8 cellular contexts compared by ENCODE assay signal in the genomic region with DNA sequence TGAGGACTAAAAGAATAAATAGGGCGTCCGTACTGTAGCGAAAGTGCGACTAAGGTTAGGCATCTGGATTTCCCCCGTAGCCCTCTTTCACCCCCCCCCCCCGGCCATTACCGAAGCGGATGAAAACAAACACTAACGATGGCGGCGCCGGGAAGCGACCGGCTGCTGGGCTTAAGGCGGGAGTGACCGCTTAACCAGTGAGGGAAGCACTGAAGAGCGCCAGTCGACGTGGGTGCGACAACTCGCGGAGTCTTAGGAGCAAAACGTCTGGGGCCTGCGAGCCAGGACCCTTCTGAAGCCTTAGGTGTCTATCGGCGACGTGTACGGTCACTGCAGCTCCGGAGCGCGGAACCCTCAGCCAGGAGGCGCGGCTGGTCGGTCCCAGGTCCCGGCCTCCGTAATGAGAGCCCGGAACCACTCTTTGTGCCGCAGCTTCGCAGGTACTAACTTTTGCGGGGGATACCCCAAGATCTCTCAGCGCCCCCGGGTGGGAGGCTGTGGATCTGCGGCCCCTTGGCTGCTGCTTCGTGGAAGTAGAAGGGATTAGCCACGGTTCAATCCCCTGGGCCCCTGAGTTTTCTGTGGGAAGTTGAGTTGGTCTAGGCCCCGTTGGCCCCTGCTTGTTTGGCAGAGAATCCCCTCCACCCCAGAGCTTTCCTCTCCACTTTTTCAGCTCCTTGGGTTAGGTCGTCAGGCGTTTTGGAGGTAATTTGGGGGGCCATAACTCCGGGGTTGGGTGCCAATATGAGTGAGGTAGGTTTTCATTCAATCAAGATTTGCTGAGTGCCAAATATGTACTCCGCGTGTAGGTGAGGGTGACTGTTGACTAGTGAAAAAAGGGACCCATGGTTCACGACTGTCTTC. TPM values are rescaled to one million over a fixed set of nuclear protein-coding genes. Genes with fewer than 3 reads are reported as not detected.
DNase-seq lines count a peak whose midpoint lies in the region; ATAC-seq and TF ChIP-seq lines count a peak whose summit lies in the region.

Gene ATG13 (plus strand): TSS at position 103 of the 864 bp plus-strand sequence. CDS start 26,739 bp downstream, outside the sequence.

- H3K27me3 ChIP-seq in aorta (ENCODE audit: control insufficient read depth in 1 of 2, insufficient read depth in 2 of 2, low read length in 1 of 2): no peaks in the 10 kb centered on the region

- ATAC-seq in HG02610 (IDR thresholded peaks at IDR 0.05; ENCODE audit: unreplicated experiment): peak; percentile 49
- ATAC-seq in aorta (ENCODE audit: low FRiP score): peak; percentile 94

- H3K4me1 ChIP-seq in aorta (ENCODE audit: control insufficient read depth in 1 of 2, insufficient read depth in 2 of 2, low read length in 2 of 2): peaks cover 0 to 2% of the 10 kb centered on the region in 2 donors

- H3K36me3 ChIP-seq in aorta (ENCODE audit: control insufficient read depth in 1 of 2, insufficient read depth in 2 of 2, low read length in 1 of 2): no peaks in the 10 kb centered on the region

- intact Hi-C loops in T-helper 2 cell treated with Interferon-gamma antibody and Interleukin-4, amounts not matched to agents 100 ng/mL and 5 ng/mL, for 36 hours (cut with micrococcal nuclease): loop anchor here (1.0 to 10.0 kb wide), 9 partner anchors 23 to 560 kb away; partner anchors contain the start of genes AMBRA1, ARFGAP2, ARHGAP1 and CKAP5
- intact Hi-C loops in aorta (cut with DNase I): loop anchor here in 1 of 2 donors (5.0 to 10.0 kb wide), 2 partner anchors 73 to 225 kb away; partner anchors contain the start of gene CHRM4

- H3K27ac ChIP-seq in aorta (ENCODE audit: low read depth in 1 of 2, low read length in 2 of 2): peak within 1 kb of the TSS; percentile 80 to 96

- TF ChIP-seq CTCF in GM12875 (IDR thresholded peaks at IDR 0.05; ENCODE audit: borderline replicate concordance, insufficient read depth, low read depth, low read length): peak; percentile 86

- WGBS in aorta, 2 donors: 1% methylated on average over 51 to 52 of the region's 52 CpGs

- DNase-seq in NCI-H1092 treated with DMSO at 0.1 percent for 48 hours (lab: John Stamatoyannopoulos, UW) (peak; percentile 97), anterior cingulate cortex (lab: John Stamatoyannopoulos, UW) (peak in 54 of 58 donors; percentile 23 to 86 (median 72)), hepatic stellate cell (ENCODE audit: low spot score) (peak; percentile 84), renal cortical epithelial cell (ENCODE audit: low read depth) (peak; percentile 53), aorta (peak; percentile 77 to 91)

- no peaks in the 10 kb centered on the region for H3K9me3 ChIP-seq in aorta (ENCODE audit: control insufficient read depth, low read length)

- peak within 1 kb of the TSS; percentile 98 for H3K4me3 ChIP-seq in GM12875 (ENCODE audit: low read depth, low read length)
- H3K4me3 ChIP-seq in aorta (ENCODE audit: low read length in 2 of 2): peak within 1 kb of the TSS; percentile 95 to 100

RNA-seq across cellular contexts. Expression of gene ATG13, which starts in this region (rescaled TPM):
- 62.2 and 65.0 TPM in 2 replicates for total RNA-seq in T-helper 2 cell treated with Interferon-gamma antibody and Interleukin-4, amounts not matched to agents 100 ng/mL and 5 ng/mL, for 36 hours
- 78.5 and 80.2 TPM in 2 replicates for total RNA-seq in renal cortical epithelial cell
- total RNA-seq in aorta: 10 to 100 TPM; 59.6 to 72.7 TPM
- polyA plus RNA-seq in aorta: 10 to 100 TPM; 29.9 to 46.5 TPM

Comparison
In these comparisons a context has a peak if more than half of its experiments do, and no peak if none do; other contexts are left out.
1. Peak in every context shown above with its lines: DNase-seq, ATAC-seq, H3K4me3 ChIP-seq and H3K27ac ChIP-seq.